In genomic region chr3:144816366-144816765, GRCh38 we compare ENCODE assay signal across 21 cellular contexts.
DNase-seq lines count a peak whose midpoint lies in the region; ATAC-seq, FAIRE-seq and TF ChIP-seq lines count a peak whose summit lies in the region.
"Had no signal": no experiment of that assay in that cellular context is flagged by ENCODE, and none has a peak within 500 bp of the region (broad histone marks: within the 10 kb centered on the region; RNA-seq: fewer than 3 reads in every experiment).

No MANE protein-coding gene starts in this region.

- no peak for FAIRE-seq in GM12892 (lab: Jason Lieb, UNC)
- FAIRE-seq: A204.1, G401.6, GM12891, H1 had no signal

- no peak for ATAC-seq in stimulated activated naive CD8-positive, alpha-beta T cell treated with anti-CD3 and anti-CD28 coated beads, Interleukin-15, Interleukin-2, amounts not matched to agents 100 U/mL and 50 U/mL, for 24 hours
- no peak for ATAC-seq in HG03469 (IDR thresholded peaks at IDR 0.05; ENCODE audit: unreplicated experiment)
- ATAC-seq: CD8-positive, alpha-beta T cell had no signal

- H3K9ac ChIP-seq in SK-N-MC (ENCODE audit: insufficient read length) = no peak overlapping the region

- TF ChIP-seq POLR2A in GM12892 (IDR thresholded peaks at IDR 0.05; ENCODE audit: low read depth, low read length) = no peak

- 0 out of 2 replicates have a peak overlapping the region, but pooled peaks have one; percentile 8 for H3K4me3 ChIP-seq in SK-N-MC
- no peak overlapping the region for H3K4me3 ChIP-seq in retinal pigment epithelial cell (ENCODE audit: low read length)
- H3K4me3 ChIP-seq: HAP-1 had no signal

- DNase-seq in HT1080 (ENCODE audit: low read depth) (peak; percentile 23), SK-N-MC (ENCODE audit: low read depth, low spot score) (no peak), fibroblast of gingiva (ENCODE audit: low read depth) (peak; percentile 2), retinal pigment epithelial cell (ENCODE audit: low read depth) (peak; percentile 16), GM12892 (ENCODE audit: insufficient read length) (no peak)
- DNase-seq in stimulated activated naive CD8-positive, alpha-beta T cell treated with anti-CD3 and anti-CD28 coated beads, Interleukin-15, Interleukin-2, amounts not matched to agents 100 U/mL and 50 U/mL, for 24 hours = no peak
- DNase-seq: BE2C; CD8-positive, alpha-beta T cell; COR-L47; DMS153; DMS79 treated with DMSO at 0.1 percent for 48 hours; EL; HFFc6 had no signal

- no peaks in the 10 kb centered on the region for H3K36me3 ChIP-seq in SK-N-MC (ENCODE audit: insufficient read depth, low read length)
- H3K36me3 ChIP-seq: BE2C, HAP-1 had no signal

- no peaks in the 10 kb centered on the region for H3K9me3 ChIP-seq in SK-N-MC (ENCODE audit: low read depth, low read length)
- H3K9me3 ChIP-seq: BE2C, HAP-1 had no signal

- TF ChIP-seq CTCF in retinal pigment epithelial cell (conservative IDR thresholded peaks at IDR 0.05; ENCODE audit: low read depth, low read length) = no peak

- peak overlapping the region; percentile 62; the same call in 1 of the 2 replicates for H3K27ac ChIP-seq in SK-N-MC
- H3K27ac ChIP-seq: C4-2B, HL-60 had no signal

Comparison
In these comparisons a context has a peak if more than half of its experiments do, and no peak if none do; other contexts are left out.
1. DNase-seq: peak in HT1080 (single experiment), fibroblast of gingiva (single experiment) and retinal pigment epithelial cell (single experiment); none in SK-N-MC (single experiment), stimulated activated naive CD8-positive, alpha-beta T cell treated with anti-CD3 and anti-CD28 coated beads, Interleukin-15, Interleukin-2, amounts not matched to agents 100 U/mL and 50 U/mL, for 24 hours (single experiment) and GM12892 (single experiment).